Comparison of ENCODE assay signal across 27 cellular contexts in genomic region chr3:33869977-33870376, GRCh38.
DNase-seq lines count a peak whose midpoint lies in the region; ATAC-seq, FAIRE-seq and TF ChIP-seq lines count a peak whose summit lies in the region.
"Had no signal": no experiment of that assay in that cellular context is flagged by ENCODE, and none has a peak within 500 bp of the region (broad histone marks: within the 10 kb centered on the region; RNA-seq: fewer than 3 reads in every experiment).

No MANE protein-coding gene starts in this region.

- H3K4me1 ChIP-seq in right atrium auricular region (no peaks in the 10 kb centered on the region), K562 (replicated peaks in 1 of 2; ENCODE audit: control insufficient read depth in 2 of 2, insufficient read depth in 2 of 2, low read length in 2 of 2) (no peaks in the 10 kb centered on the region), neuronal stem cell (ENCODE audit: control insufficient read depth in 2 of 2, insufficient read depth in 1 of 2, low read depth in 1 of 2, low read length in 2 of 2) (no peaks in the 10 kb centered on the region), gastrocnemius medialis (no peaks in the 10 kb centered on the region)
- no peaks in the 10 kb centered on the region for H3K4me1 ChIP-seq in CD8-positive, alpha-beta T cell (ENCODE audit: insufficient read depth, low read length)
- H3K4me1 ChIP-seq: BE2C had no signal

- H2BK120ac ChIP-seq in neuronal stem cell (ENCODE audit: low read depth, low read length), result no peak overlapping the region

- H3K27ac ChIP-seq in right atrium auricular region (no peak overlapping the region), K562 (ENCODE audit: extremely low read depth, low read depth, low read length) (no peak overlapping the region), neuronal stem cell (replicated peaks; ENCODE audit: low read length) (no peak overlapping the region), gastrocnemius medialis (no peak overlapping the region)
- H3K27ac ChIP-seq in CD8-positive, alpha-beta T cell (ENCODE audit: low read depth, low read length), result no peak overlapping the region

- no peak for TF ChIP-seq RAD21 in K562 (CRISPR knock-in tag; conservative IDR thresholded peaks at IDR 0.05 in 1 of 2, IDR thresholded peaks at IDR 0.05 in 1 of 2)

- TF ChIP-seq CTCF in right atrium auricular region (IDR thresholded peaks at IDR 0.05) (no peak), K562 (IDR thresholded peaks at IDR 0.05 in 2 of 3, conservative IDR thresholded peaks at IDR 0.05 in 1 of 3; ENCODE audit: insufficient read depth in 2 of 3, low read depth in 1 of 3, low read length in 3 of 3) (no peak), gastrocnemius medialis (IDR thresholded peaks at IDR 0.05 in 4 of 5, conservative IDR thresholded peaks at IDR 0.05 in 1 of 5) (no peak)
- no peak for TF ChIP-seq CTCF in CD8-positive, alpha-beta T cell (IDR thresholded peaks at IDR 0.05)

- H3K9me3 ChIP-seq in right atrium auricular region (no peaks in the 10 kb centered on the region), K562 (replicated peaks; ENCODE audit: control insufficient read depth, insufficient read depth, low read depth, low read length) (no peaks in the 10 kb centered on the region), neuronal stem cell (replicated peaks in 1 of 2; ENCODE audit: control insufficient read depth in 2 of 2, insufficient read depth in 1 of 2, low read depth in 1 of 2, low read length in 2 of 2) (no peaks in the 10 kb centered on the region), gastrocnemius medialis (no peaks in the 10 kb centered on the region)
- no peaks in the 10 kb centered on the region for H3K9me3 ChIP-seq in CD8-positive, alpha-beta T cell (ENCODE audit: low read length)
- H3K9me3 ChIP-seq: BE2C had no signal

- H3K4me1 Mint-ChIP-seq in CD8-positive, alpha-beta T cell (ENCODE audit: low read depth), result no peaks in the 10 kb centered on the region
- no peaks in the 10 kb centered on the region for H3K4me1 Mint-ChIP-seq in memory B cell
- H3K4me1 Mint-ChIP-seq: CD14-positive monocyte, GM23338 had no signal

- H3K36me3 Mint-ChIP-seq in CD8-positive, alpha-beta T cell, result peaks cover 35% of the 10 kb centered on the region
- peaks cover 11% of the 10 kb centered on the region for H3K36me3 Mint-ChIP-seq in memory B cell

- H3K27ac Mint-ChIP-seq in CD8-positive, alpha-beta T cell, result peak overlapping the region; percentile 27
- H3K27ac Mint-ChIP-seq in memory B cell, result peak overlapping the region; percentile 47
- H3K27ac Mint-ChIP-seq: GM23338 had no signal

- no peak overlapping the region for H2BK5ac ChIP-seq in neuronal stem cell (ENCODE audit: low read length)

- TF ChIP-seq POLR2A in K562 (conservative IDR thresholded peaks at IDR 0.05) (no peak), gastrocnemius medialis (IDR thresholded peaks at IDR 0.05) (no peak)

- intact Hi-C loops in Right ventricle myocardium inferior (cut with DNase I) (no loop called here), K562 (cut with micrococcal nuclease) (no loop called here), gastrocnemius medialis (cut with DNase I; ENCODE audit: low total_unique reads) (no loop called here)
- intact Hi-C loops in CD8-positive, alpha-beta T cell (cut with DNase I, micrococcal nuclease), result no loop called here

- H3K79me2 ChIP-seq in K562 (ENCODE audit: control insufficient read depth, insufficient read depth, low read length), result no peaks in the 10 kb centered on the region

- peak; percentile 83 for ATAC-seq in Right ventricle myocardium inferior
- no peak for ATAC-seq in CD8-positive, alpha-beta T cell
- ATAC-seq in K562, result peak; percentile 21; the same call in 2 of the 3 replicates
- no peak for ATAC-seq in memory B cell (ENCODE audit: low read depth)
- ATAC-seq in GM21825 (IDR thresholded peaks at IDR 0.05; ENCODE audit: unreplicated experiment), result no peak
- ATAC-seq in gastrocnemius medialis, result no peak
- ATAC-seq: GM23338 had no signal

- no peaks in the 10 kb centered on the region for H4K20me1 ChIP-seq in K562 (replicated peaks; ENCODE audit: control insufficient read depth, insufficient read depth, low read length)

- H3K9ac ChIP-seq in K562 (ENCODE audit: insufficient read depth in 1 of 2, low read depth in 2 of 2, low read length in 2 of 2) (no peak overlapping the region), neuronal stem cell (ENCODE audit: low read depth, low read length, poor library complexity) (no peak overlapping the region)

- DNase-seq in Right ventricle myocardium inferior (ENCODE audit: missing footprints), result no peak
- DNase-seq in right atrium auricular region (ENCODE audit: low spot score), result no peak
- no peak for DNase-seq in CD8-positive, alpha-beta T cell
- no peak for DNase-seq in K562 (ENCODE audit: extremely low read depth in 1 of 4, low spot score in 3 of 4)
- no peak for DNase-seq in memory B cell (ENCODE audit: low spot score in 2 of 2)
- no peak for DNase-seq in neuronal stem cell (ENCODE audit: low spot score)
- no peak for DNase-seq in gastrocnemius medialis
- DNase-seq: 8988T, ACHN, BE2C, HCEC 1CT, NCI-H1048, NCI-H1417 treated with DMSO at 0.1 percent for 48 hours, NCI-H1694 treated with DMSO at 0.1 percent for 48 hours, NCI-H2081, NCI-H2171, NCI-H226, NCI-H510A, NCI-H69, RPMI8226, SHP77 treated with DMSO at 0.1 percent for 48 hours had no signal

- H4K91ac ChIP-seq in neuronal stem cell (ENCODE audit: low read depth, low read length, poor library complexity), result no peak overlapping the region

- H3K18ac ChIP-seq in neuronal stem cell (ENCODE audit: low read length), result no peak overlapping the region

- POLR2A ChIA-PET in CD8-positive, alpha-beta T cell (lab: Charles Lee), result no interaction called here
- POLR2A ChIA-PET in K562 (lab: Yijun Ruan, JAX), result interaction anchor here (0.6 kb wide), 1 partner anchor 935 kb away, joined by 3 read pairs; no protein-coding TSS in a partner anchor

- H3K79me1 ChIP-seq in neuronal stem cell (ENCODE audit: low read depth, low read length), result no peaks in the 10 kb centered on the region

- no peak overlapping the region for H3K23ac ChIP-seq in neuronal stem cell (ENCODE audit: low read depth, low read length, poor library complexity)

- BruUV-seq in K562 (replicated peaks; lab: Mats Ljungman, UMichigan), result no TSS peak

- H3K27me3 Mint-ChIP-seq in CD8-positive, alpha-beta T cell (ENCODE audit: low read depth), result no peaks in the 10 kb centered on the region
- no peaks in the 10 kb centered on the region for H3K27me3 Mint-ChIP-seq in memory B cell
- H3K27me3 Mint-ChIP-seq: IgD-negative memory B cell had no signal

- H3K27me3 ChIP-seq in right atrium auricular region, result no peaks in the 10 kb centered on the region
- H3K27me3 ChIP-seq in CD8-positive, alpha-beta T cell (ENCODE audit: insufficient read depth, low read length), result no peaks in the 10 kb centered on the region
- no peaks in the 10 kb centered on the region for H3K27me3 ChIP-seq in K562 (ENCODE audit: control insufficient read depth in 2 of 2, insufficient read depth in 2 of 2, low read length in 2 of 2)
- no peaks in the 10 kb centered on the region for H3K27me3 ChIP-seq in neuronal stem cell (ENCODE audit: control insufficient read depth in 3 of 3, insufficient read depth in 3 of 3, low read depth in 1 of 3, low read length in 3 of 3)
- H3K27me3 ChIP-seq in gastrocnemius medialis, result no peaks in the 10 kb centered on the region
- H3K27me3 ChIP-seq: BE2C had no signal

- in situ Hi-C loops in K562 (cut with MboI), result no loop called here
- in situ Hi-C loops in gastrocnemius medialis (cut with MboI; ENCODE audit: low sequenced_read_pairs in 4 of 4), result no loop called here

- no peak overlapping the region for H2BK15ac ChIP-seq in neuronal stem cell (ENCODE audit: low read length)

- H3K4me3 Mint-ChIP-seq in CD8-positive, alpha-beta T cell, result no peak overlapping the region
- no peak overlapping the region for H3K4me3 Mint-ChIP-seq in memory B cell
- H3K4me3 Mint-ChIP-seq: CD14-positive monocyte, GM23338, IgD-negative memory B cell had no signal

- H3K9me3 Mint-ChIP-seq in CD8-positive, alpha-beta T cell, result no peaks in the 10 kb centered on the region
- H3K9me3 Mint-ChIP-seq in memory B cell, result peaks cover 2% of the 10 kb centered on the region
- H3K9me3 Mint-ChIP-seq: CD14-positive monocyte, GM23338, IgD-negative memory B cell had no signal

- peaks cover 24% of the 10 kb centered on the region for H3K36me3 ChIP-seq in right atrium auricular region
- H3K36me3 ChIP-seq in CD8-positive, alpha-beta T cell (ENCODE audit: insufficient read depth, low read length), result no peaks in the 10 kb centered on the region
- H3K36me3 ChIP-seq in K562 (ENCODE audit: control insufficient read depth, insufficient read depth, low read length), result peaks cover 36% of the 10 kb centered on the region
- peaks cover 8 to 34% of the 10 kb centered on the region in 2 donors for H3K36me3 ChIP-seq in neuronal stem cell (replicated peaks in 1 of 2; ENCODE audit: control insufficient read depth in 2 of 2, insufficient read depth in 2 of 2, low read length in 2 of 2)
- H3K36me3 ChIP-seq in gastrocnemius medialis, result peaks cover 0 to 23% of the 10 kb centered on the region in 2 donors
- H3K36me3 ChIP-seq: BE2C had no signal

- H2AK5ac ChIP-seq in neuronal stem cell (ENCODE audit: low read depth, low read length), result no peak overlapping the region

- H3K9me1 ChIP-seq in K562 (ENCODE audit: control insufficient read depth, insufficient read depth, low read length), result no peaks in the 10 kb centered on the region

- CTCF ChIA-PET in CD8-positive, alpha-beta T cell (lab: Charles Lee), result interaction anchor here (5.7 kb wide), 1 partner anchor 13 kb away, joined by 25 read pairs; no protein-coding TSS in a partner anchor
- CTCF ChIA-PET in K562 (lab: Yijun Ruan, JAX; ENCODE audit: low intra/inter-chr PET ratio), result no interaction called here

- H3K4me3 ChIP-seq in right atrium auricular region, result no peak overlapping the region
- H3K4me3 ChIP-seq in CD8-positive, alpha-beta T cell (ENCODE audit: low read depth, low read length), result no peak overlapping the region
- no peak overlapping the region for H3K4me3 ChIP-seq in K562
- no peak overlapping the region for H3K4me3 ChIP-seq in neuronal stem cell (ENCODE audit: low read length in 2 of 2)
- H3K4me3 ChIP-seq in gastrocnemius medialis, result no peak overlapping the region
- H3K4me3 ChIP-seq: GM23338 had no signal

- 78% methylated on average over 7 of the region's 7 CpGs for WGBS in K562 (ENCODE audit: insufficient coverage, low coverage, missing lambda C conversion rate)
- no CpG with 5 or more reads among the region's 7 CpGs for WGBS in neuronal stem cell (ENCODE audit: extremely low coverage in 2 of 2, insufficient read length in 2 of 2, insufficient replicate concordance in 1 of 2), 2 donors

- FAIRE-seq in K562 (lab: Jason Lieb, UNC), result no peak
- FAIRE-seq: D721Med, GM18507 had no signal

- H4K8ac ChIP-seq in neuronal stem cell (ENCODE audit: low read depth, low read length), result no peak overlapping the region

- no peak overlapping the region for H2BK12ac ChIP-seq in neuronal stem cell (ENCODE audit: low read length)

- no peak overlapping the region for H3K4ac ChIP-seq in neuronal stem cell (ENCODE audit: low read length)

- no peak overlapping the region for H3K4me2 ChIP-seq in K562 (ENCODE audit: insufficient read depth, low read length)
- no peak overlapping the region for H3K4me2 ChIP-seq in neuronal stem cell (ENCODE audit: insufficient read depth, low read length, poor library complexity, severe bottlenecking)
- H3K4me2 ChIP-seq: GM23338 had no signal

- TF ChIP-seq EP300 in K562 (IDR thresholded peaks at IDR 0.05; ENCODE audit: low read length), result no peak

- no peak overlapping the region for H2AFZ ChIP-seq in K562 (ENCODE audit: low read depth, low read length)
- H2AFZ ChIP-seq in neuronal stem cell (ENCODE audit: low read length), result no peak overlapping the region
- H2AFZ ChIP-seq: GM23338 had no signal

- no peak overlapping the region for H3K14ac ChIP-seq in neuronal stem cell (ENCODE audit: low read length)

Comparison
In these comparisons a context has a peak if more than half of its experiments do, and no peak if none do; other contexts are left out.
1. ATAC-seq: peak in Right ventricle myocardium inferior (single experiment) and K562 (single experiment); none in CD8-positive, alpha-beta T cell (single experiment), memory B cell (single experiment), GM21825 (single experiment) and gastrocnemius medialis (0 of 2).